Comparison of ENCODE assay signal across 11 cellular contexts in the genomic region with DNA sequence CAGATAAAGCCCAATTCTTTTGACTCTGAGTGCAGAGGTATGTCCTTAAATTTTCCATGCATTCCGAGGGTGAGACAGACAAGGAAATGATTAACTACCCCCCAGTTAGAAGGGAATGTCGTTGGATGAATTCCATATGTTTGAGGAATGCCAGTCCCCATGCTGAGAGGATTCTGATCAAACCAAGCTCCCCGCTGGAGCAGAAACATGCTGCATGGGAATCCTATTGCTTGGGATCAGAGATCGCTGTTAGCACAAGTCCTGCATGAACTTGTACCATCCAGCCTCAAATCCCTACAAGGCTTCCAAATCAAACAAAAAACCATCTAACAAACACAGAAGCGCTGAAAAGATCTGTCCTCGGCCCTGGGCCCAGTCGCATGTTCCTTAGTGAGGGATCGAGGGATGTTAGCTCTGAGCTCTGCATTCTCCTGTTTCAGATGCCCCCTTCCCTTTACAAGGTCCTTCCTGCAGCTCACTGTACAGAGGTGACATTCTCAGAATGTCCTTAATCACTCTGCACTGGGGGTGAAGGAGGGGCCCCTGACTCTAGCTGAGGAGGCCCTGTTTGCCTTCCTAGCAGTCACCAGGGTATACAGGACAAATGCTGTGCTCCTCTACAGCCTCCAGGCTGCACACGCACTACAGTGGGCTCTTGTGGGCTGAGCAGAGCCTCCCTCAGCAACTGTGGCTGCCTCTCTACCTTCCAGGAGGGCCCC.
A peak's percentile ranks its signal among the peaks of the same experiment; 100 is the strongest.
DNase-seq lines count a peak whose midpoint lies in the region; ATAC-seq and TF ChIP-seq lines count a peak whose summit lies in the region.
"Had no signal": no experiment of that assay in that cellular context is flagged by ENCODE, and none has a peak within 500 bp of the region (broad histone marks: within the 10 kb centered on the region; RNA-seq: fewer than 3 reads in every experiment).

No MANE protein-coding gene starts in this region.

- TF ChIP-seq CTCF in AG09309 (IDR thresholded peaks at IDR 0.05; ENCODE audit: control insufficient read depth, insufficient read depth, low read depth, low read length, missing control alignments), result no peak
- TF ChIP-seq CTCF in endodermal cell (conservative IDR thresholded peaks at IDR 0.05), result no peak
- no peak for TF ChIP-seq CTCF in upper lobe of right lung (IDR thresholded peaks at IDR 0.05)

- H3K27me3 Mint-ChIP-seq in endodermal cell (ENCODE audit: insufficient read depth), result no peaks in the 10 kb centered on the region

- no peak overlapping the region for H2AK5ac ChIP-seq in mesendoderm (ENCODE audit: low read length)

- peak overlapping the region; percentile 83 for H3K18ac ChIP-seq in mesendoderm (ENCODE audit: low read length)

- ATAC-seq in GM21360 (IDR thresholded peaks at IDR 0.05; ENCODE audit: unreplicated experiment) (no peak), upper lobe of right lung (no peak), GM19397 (IDR thresholded peaks at IDR 0.05; ENCODE audit: unreplicated experiment) (no peak)
- ATAC-seq: CD8-positive, alpha-beta T cell had no signal

- H3K4me1 ChIP-seq in endodermal cell (ENCODE audit: control insufficient read depth, insufficient read depth, low read length), result peaks cover 32% of the 10 kb centered on the region
- peaks cover 24% of the 10 kb centered on the region for H3K4me1 ChIP-seq in mesendoderm (ENCODE audit: control insufficient read depth, low read depth, low read length)
- no peaks in the 10 kb centered on the region for H3K4me1 ChIP-seq in upper lobe of right lung

- H3K4me1 Mint-ChIP-seq in endodermal cell, result peaks cover 53% of the 10 kb centered on the region

- H4K8ac ChIP-seq in mesendoderm (ENCODE audit: low read depth, low read length), result no peak overlapping the region

- no peak overlapping the region for H2BK15ac ChIP-seq in mesendoderm (replicated peaks; ENCODE audit: low read depth)

- peak overlapping the region; percentile 64 for H2BK5ac ChIP-seq in mesendoderm (ENCODE audit: low read length)

- H3K4ac ChIP-seq in mesendoderm (ENCODE audit: low read depth, low read length), result peak overlapping the region; percentile 46

- DNase-seq in AG09309 (ENCODE audit: low read depth), result peak; percentile 39
- peak; percentile 61 for DNase-seq in LoVo (ENCODE audit: low spot score)
- peak; percentile 85 for DNase-seq in endodermal cell
- peak; percentile 98 for DNase-seq in mesendoderm
- no peak for DNase-seq in upper lobe of right lung
- DNase-seq in NCI-H510A treated with DMSO at 0.1 percent for 48 hours (lab: John Stamatoyannopoulos, UW), result no peak
- DNase-seq: amygdala; CD8-positive, alpha-beta T cell; stomach had no signal

- H3K79me2 ChIP-seq in mesendoderm (ENCODE audit: control insufficient read depth, insufficient read depth, low read length), result no peaks in the 10 kb centered on the region

- H3K36me3 ChIP-seq in endodermal cell (ENCODE audit: control insufficient read depth, insufficient read depth, low read length), result no peaks in the 10 kb centered on the region
- no peaks in the 10 kb centered on the region for H3K36me3 ChIP-seq in mesendoderm (ENCODE audit: control insufficient read depth, insufficient read depth, low read length)
- H3K36me3 ChIP-seq in upper lobe of right lung, result no peaks in the 10 kb centered on the region
- H3K36me3 ChIP-seq: stomach had no signal

- H3K9me3 Mint-ChIP-seq in endodermal cell, result no peaks in the 10 kb centered on the region
- H3K9me3 Mint-ChIP-seq: CD8-positive, alpha-beta T cell had no signal

- H3K9ac ChIP-seq in endodermal cell (ENCODE audit: extremely low read depth, low read length, poor library complexity, severe bottlenecking) (peak overlapping the region; percentile 59), mesendoderm (ENCODE audit: low read length) (peak overlapping the region; percentile 35)

- H3K4me2 ChIP-seq in mesendoderm (ENCODE audit: low read length), result no peak overlapping the region

- peak overlapping the region; percentile 69 for H3K56ac ChIP-seq in mesendoderm (ENCODE audit: low read length)

- no peaks in the 10 kb centered on the region for H3K79me1 ChIP-seq in mesendoderm (ENCODE audit: low read length)

- H3K27me3 ChIP-seq in endodermal cell (ENCODE audit: control insufficient read depth, insufficient read depth, low read length, poor library complexity, severe bottlenecking) (no peaks in the 10 kb centered on the region), mesendoderm (ENCODE audit: insufficient read depth, low read length, poor library complexity) (no peaks in the 10 kb centered on the region), upper lobe of right lung (no peaks in the 10 kb centered on the region)
- H3K27me3 ChIP-seq: stomach had no signal

- peak overlapping the region; percentile 30 for H3K4me3 Mint-ChIP-seq in endodermal cell
- H3K4me3 Mint-ChIP-seq: CD8-positive, alpha-beta T cell had no signal

- no peaks in the 10 kb centered on the region for H3K36me3 Mint-ChIP-seq in endodermal cell (ENCODE audit: low read depth)
- H3K36me3 Mint-ChIP-seq: CD8-positive, alpha-beta T cell had no signal

- H3K4me3 ChIP-seq in AG09309 (ENCODE audit: control insufficient read depth, low read depth, low read length) (no peak overlapping the region), endodermal cell (ENCODE audit: low read length) (peak overlapping the region; percentile 47), mesendoderm (ENCODE audit: low read length) (no peak overlapping the region), upper lobe of right lung (no peak overlapping the region)
- H3K4me3 ChIP-seq: stomach had no signal

- H3K9me3 ChIP-seq in endodermal cell (ENCODE audit: control insufficient read depth, low read length) (no peaks in the 10 kb centered on the region), upper lobe of right lung (no peaks in the 10 kb centered on the region)
- H3K9me3 ChIP-seq: stomach had no signal

- intact Hi-C loops in upper lobe of right lung (cut with DNase I), result no loop called here

- no peak overlapping the region for H4K5ac ChIP-seq in mesendoderm (ENCODE audit: low read length)

- peak overlapping the region; percentile 17 for H2BK120ac ChIP-seq in mesendoderm (ENCODE audit: low read depth, low read length)

- 15 to 39% methylated on average over 5 to 9 of the region's 9 CpGs for WGBS in endodermal cell (ENCODE audit: insufficient coverage in 1 of 2, insufficient read length in 1 of 2), 2 experiments
- WGBS in mesendoderm (ENCODE audit: extremely low coverage, insufficient coverage, low lambda C conversion rate), result no CpG with 5 or more reads among the region's 9 CpGs

- H3K23ac ChIP-seq in mesendoderm (ENCODE audit: low read length), result no peak overlapping the region

- H3K27ac Mint-ChIP-seq in endodermal cell, result peak overlapping the region; percentile 92
- H3K27ac Mint-ChIP-seq: CD8-positive, alpha-beta T cell had no signal

- H3K27ac ChIP-seq in endodermal cell (ENCODE audit: low read depth, low read length) (peak overlapping the region; percentile 91), mesendoderm (ENCODE audit: low read depth, low read length) (peak overlapping the region; percentile 91), upper lobe of right lung (no peak overlapping the region)
- H3K27ac ChIP-seq: stomach had no signal

Comparison
In these comparisons a context has a peak if more than half of its experiments do, and no peak if none do; other contexts are left out.
1. DNase-seq: peak in AG09309 (single experiment), LoVo (single experiment), endodermal cell (single experiment) and mesendoderm (single experiment); none in upper lobe of right lung (single experiment) and NCI-H510A treated with DMSO at 0.1 percent for 48 hours (single experiment).